Comparison of ENCODE assay signal across 15 cellular contexts in the genomic region with DNA sequence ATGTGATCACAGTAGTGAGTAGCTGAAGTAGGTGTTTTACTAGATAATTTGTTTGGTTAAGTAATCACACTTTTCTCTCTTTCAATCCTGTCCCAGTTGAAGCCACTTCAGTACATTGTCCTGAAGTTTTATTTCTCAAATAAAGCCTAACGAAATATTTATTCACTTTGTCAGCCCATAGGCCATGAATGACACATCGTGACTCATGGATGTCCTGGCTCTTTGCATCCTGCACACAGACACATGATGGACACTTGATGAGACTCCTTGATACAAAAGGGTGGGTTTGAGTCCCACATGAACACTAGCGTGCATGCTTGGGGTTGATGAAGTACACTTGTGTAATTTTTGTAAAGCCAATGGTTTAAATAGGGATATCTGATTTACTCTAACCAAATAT. TPM values are rescaled to one million over a fixed set of nuclear protein-coding genes. Genes with fewer than 3 reads are reported as not detected.
A peak's percentile ranks its signal among the peaks of the same experiment; 100 is the strongest.
DNase-seq lines count a peak whose midpoint lies in the region; ATAC-seq, FAIRE-seq and TF ChIP-seq lines count a peak whose summit lies in the region.
"Had no signal": no experiment of that assay in that cellular context is flagged by ENCODE, and none has a peak within 500 bp of the region (broad histone marks: within the 10 kb centered on the region; RNA-seq: fewer than 3 reads in every experiment).

No MANE protein-coding gene starts in this region.

- H3K27ac Mint-ChIP-seq in activated naive CD8-positive, alpha-beta T cell treated with anti-CD3 and anti-CD28 coated beads for 36 hours, result no peak overlapping the region
- H3K27ac Mint-ChIP-seq: activated T-helper 2 cell treated with anti-CD3 and anti-CD28 coated beads, Interferon-gamma antibody, Interleukin-2, Interleukin-4, amounts not matched to agents 10 μg/mL and 5 μg/mL and 100 μg/mL, durations not matched to agents 14 hours and 24 hours and 36 hours; dendritic cell treated with granulocyte-macrophage colony-stimulating factor and Interleukin-4, amounts not matched to agents 40 ng/mL and 50 ng/mL, for 4 days had no signal

- no peaks in the 10 kb centered on the region for H3K36me3 Mint-ChIP-seq in activated naive CD8-positive, alpha-beta T cell treated with anti-CD3 and anti-CD28 coated beads for 36 hours

- H3K9me3 Mint-ChIP-seq in activated naive CD8-positive, alpha-beta T cell treated with anti-CD3 and anti-CD28 coated beads for 36 hours, result no peaks in the 10 kb centered on the region
- H3K9me3 Mint-ChIP-seq: activated T-helper 2 cell treated with anti-CD3 and anti-CD28 coated beads, Interferon-gamma antibody, Interleukin-2, Interleukin-4, amounts not matched to agents 10 μg/mL and 5 μg/mL and 100 μg/mL, durations not matched to agents 14 hours and 24 hours and 36 hours; dendritic cell treated with granulocyte-macrophage colony-stimulating factor and Interleukin-4, amounts not matched to agents 40 ng/mL and 50 ng/mL, for 4 days had no signal

- no peak for ATAC-seq in GM18505 (IDR thresholded peaks at IDR 0.05; ENCODE audit: unreplicated experiment)
- ATAC-seq: upper lobe of right lung had no signal

- H3K36me3 ChIP-seq in bronchial epithelial cell (ENCODE audit: control insufficient read depth, insufficient read depth, low read length), result no peaks in the 10 kb centered on the region
- H3K36me3 ChIP-seq: sigmoid colon, upper lobe of right lung had no signal

- FAIRE-seq in bronchial epithelial cell (lab: Jason Lieb, UNC), result no peak

- no peak overlapping the region for H3K4me3 Mint-ChIP-seq in activated naive CD8-positive, alpha-beta T cell treated with anti-CD3 and anti-CD28 coated beads for 36 hours
- H3K4me3 Mint-ChIP-seq: dendritic cell treated with granulocyte-macrophage colony-stimulating factor and Interleukin-4, amounts not matched to agents 40 ng/mL and 50 ng/mL, for 4 days had no signal

- H3K27me3 Mint-ChIP-seq in activated naive CD8-positive, alpha-beta T cell treated with anti-CD3 and anti-CD28 coated beads for 36 hours, result no peaks in the 10 kb centered on the region
- H3K27me3 Mint-ChIP-seq: dendritic cell treated with granulocyte-macrophage colony-stimulating factor and Interleukin-4, amounts not matched to agents 40 ng/mL and 50 ng/mL, for 4 days had no signal

- no peak for TF ChIP-seq CTCF in bronchial epithelial cell (IDR thresholded peaks at IDR 0.05; ENCODE audit: insufficient read depth, low read length, severe bottlenecking)
- no peak for TF ChIP-seq CTCF in lower leg skin (IDR thresholded peaks at IDR 0.05)
- TF ChIP-seq CTCF in coronary artery (IDR thresholded peaks at IDR 0.05), result no peak

- DNase-seq in EH (ENCODE audit: low read depth) (peak; percentile 94), NCI-H748 (lab: John Stamatoyannopoulos, UW; ENCODE audit: unreplicated experiment) (peak; percentile 58), bronchial epithelial cell (ENCODE audit: low read depth) (peak; percentile 98), myocyte (ENCODE audit: low read depth) (peak; percentile 60), lower leg skin (ENCODE audit: low spot score in 2 of 2) (no peak), coronary artery (ENCODE audit: low spot score) (no peak)
- no peak for DNase-seq in activated naive CD8-positive, alpha-beta T cell treated with anti-CD3 and anti-CD28 coated beads for 36 hours
- DNase-seq: activated CD4-positive, CD25-positive, alpha-beta regulatory T cell treated with anti-CD3 and anti-CD28 coated beads, Interleukin-2, amount 50 U/mL, for 72 hours; DMS79; Right ventricle myocardium superior; sigmoid colon; upper lobe of right lung had no signal

- H3K27me3 ChIP-seq in bronchial epithelial cell (ENCODE audit: control insufficient read depth, insufficient read depth, low read length), result no peaks in the 10 kb centered on the region
- H3K27me3 ChIP-seq: sigmoid colon, upper lobe of right lung had no signal

- TF ChIP-seq POLR2A in lower leg skin (IDR thresholded peaks at IDR 0.05), result no peak
- no peak for TF ChIP-seq POLR2A in GM18505 (IDR thresholded peaks at IDR 0.05; ENCODE audit: borderline replicate concordance, extremely low read depth, insufficient read depth, insufficient read length)

- H3K27ac ChIP-seq in coronary artery, result no peak overlapping the region
- H3K27ac ChIP-seq: sigmoid colon, upper lobe of right lung had no signal

- H3K4me3 ChIP-seq in bronchial epithelial cell (ENCODE audit: low read depth, low read length) (no peak overlapping the region), lower leg skin (ENCODE audit: low read depth, poor library complexity, severe bottlenecking) (no peak overlapping the region), coronary artery (no peak overlapping the region)
- H3K4me3 ChIP-seq: sigmoid colon, upper lobe of right lung had no signal

- intact Hi-C loops in lower leg skin (cut with DNase I; ENCODE audit: low total_unique reads), result no loop called here

- no peaks in the 10 kb centered on the region for H3K4me1 Mint-ChIP-seq in activated naive CD8-positive, alpha-beta T cell treated with anti-CD3 and anti-CD28 coated beads for 36 hours

- WGBS in lower leg skin, 2 donors, result 81 to 84% methylated on average over 3 of the region's 3 CpGs

RNA-seq across cellular contexts. Expression of a gene that starts 22.8 kb away (rescaled TPM):
- total RNA-seq in bronchial epithelial cell, result 1,014 and 1,840 TPM in 2 replicates
- total RNA-seq in myocyte, result 1.7 and 2.3 TPM in 2 replicates
- 1.3 TPM for polyA plus RNA-seq in myocyte (2012)
- total RNA-seq in activated naive CD8-positive, alpha-beta T cell treated with anti-CD3 and anti-CD28 coated beads for 36 hours, result not detected
- total RNA-seq in lower leg skin, result 10 to 100 TPM; 29.6 to 36.8 (median 33.1) TPM
- total RNA-seq: activated T-helper 2 cell treated with anti-CD3 and anti-CD28 coated beads, Interferon-gamma antibody, Interleukin-2, Interleukin-4, amounts not matched to agents 10 μg/mL and 5 μg/mL and 100 μg/mL, durations not matched to agents 14 hours and 24 hours and 36 hours had no signal

Comparison
In these comparisons a context has a peak if more than half of its experiments do, and no peak if none do; other contexts are left out.
1. DNase-seq: peak in EH (single experiment), NCI-H748 (single experiment), bronchial epithelial cell (single experiment) and myocyte (single experiment); none in activated naive CD8-positive, alpha-beta T cell treated with anti-CD3 and anti-CD28 coated beads for 36 hours (single experiment), lower leg skin (0 of 2) and coronary artery (single experiment).
2. RNA of a gene that starts 22.8 kb away (total RNA-seq): 1,014 to 1,840 TPM in bronchial epithelial cell; 29.6 to 36.8 TPM in lower leg skin, 1.7 to 2.3 TPM in myocyte and not detected in activated naive CD8-positive, alpha-beta T cell treated with anti-CD3 and anti-CD28 coated beads for 36 hours; every median in the first group is over 10 times any median in the second.